In the genomic region with DNA sequence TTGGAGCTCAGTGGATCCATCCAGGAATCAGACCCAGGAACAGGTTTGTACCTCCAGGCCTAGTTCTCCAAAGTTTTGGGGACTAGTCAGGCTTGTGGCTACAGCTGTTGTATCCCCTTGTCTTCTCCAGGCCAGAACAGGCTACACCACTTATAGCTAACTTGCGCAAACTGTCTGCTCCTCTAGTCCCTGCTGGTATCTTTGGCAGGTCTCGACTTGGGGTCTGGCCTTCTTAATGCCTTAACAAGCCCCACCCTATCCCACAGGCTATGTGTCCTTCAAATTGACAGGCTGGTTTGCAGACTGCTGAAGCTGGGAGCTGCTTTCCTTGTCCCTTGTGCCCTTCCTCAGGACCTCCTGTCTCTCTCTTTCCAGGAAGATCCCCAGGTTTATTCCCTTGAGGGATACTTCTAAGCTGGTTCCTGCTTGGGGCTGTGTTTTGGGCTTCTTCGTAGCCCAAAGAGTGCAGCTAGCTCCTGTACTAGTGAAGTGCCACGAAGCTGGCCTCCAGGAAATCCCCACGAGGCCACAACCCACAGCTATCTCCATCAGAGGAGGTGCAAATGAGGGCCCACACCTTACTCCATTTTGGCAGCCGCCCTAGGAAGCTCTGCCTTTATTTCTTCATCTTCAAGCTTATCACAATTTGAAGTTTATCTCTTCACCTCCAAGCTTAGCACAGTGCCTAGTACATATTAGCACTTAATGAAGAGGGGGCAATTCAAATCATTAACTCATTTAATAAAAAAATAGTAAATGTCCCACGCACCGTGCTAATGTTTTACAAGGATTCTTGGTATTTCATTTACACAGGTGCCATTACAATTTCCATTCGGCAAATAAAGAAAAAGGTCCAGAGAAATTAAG, we compare ENCODE assay signal across 8 cellular contexts. TPM values are rescaled to one million over a fixed set of nuclear protein-coding genes. Genes with fewer than 3 reads are reported as not detected.
DNase-seq lines count a peak whose midpoint lies in the region; TF ChIP-seq lines count a peak whose summit lies in the region.

No MANE protein-coding gene starts in this region.

- peaks cover 20% of the 10 kb centered on the region for H3K36me3 Mint-ChIP-seq in activated naive CD4-positive, alpha-beta T cell treated with anti-CD3 and anti-CD28 coated beads, Interleukin-2, amount 10 ng/mL, durations not matched to agents 7 days and 5 days
- H3K36me3 Mint-ChIP-seq in stimulated activated naive CD8-positive, alpha-beta T cell treated with anti-CD3 and anti-CD28 coated beads, Interleukin-15, Interleukin-2, amounts not matched to agents 100 ng/mL and 50 ng/mL, for 24 hours (ENCODE audit: low read depth): peaks cover 11% of the 10 kb centered on the region

- peaks cover 2% of the 10 kb centered on the region for H3K27me3 ChIP-seq in kidney epithelial cell (ENCODE audit: control insufficient read depth, insufficient read depth, low read length)

- peak; percentile 69 for DNase-seq in activated CD8-positive, alpha-beta memory T cell treated with anti-CD3 and anti-CD28 coated beads for 24 hours
- DNase-seq in activated CD8-positive, alpha-beta memory T cell treated with anti-CD3 and anti-CD28 coated beads, Interleukin-2, amount 50 U/mL, for 4 hours: no peak
- DNase-seq in activated naive CD4-positive, alpha-beta T cell treated with anti-CD3 and anti-CD28 coated beads, Interleukin-2, amount 10 ng/mL, durations not matched to agents 7 days and 5 days: peak; percentile 57
- DNase-seq in kidney epithelial cell (ENCODE audit: low read depth) (no peak), hepatic stellate cell (ENCODE audit: low spot score) (no peak), hypothalamus (lab: John Stamatoyannopoulos, UW) (no peak), RKO (ENCODE audit: low spot score) (no peak)

- no peaks in the 10 kb centered on the region for H3K36me3 ChIP-seq in kidney epithelial cell (ENCODE audit: control insufficient read depth, insufficient read depth, low read length)

- CTCF ChIA-PET in activated naive CD4-positive, alpha-beta T cell treated with anti-CD3 and anti-CD28 coated beads, Interleukin-2, amount 10 ng/mL, durations not matched to agents 7 days and 5 days (lab: Charles Lee): interaction anchor here (0.6 to 1.5 kb wide), 4 partner anchors 26 to 176 kb away, joined by 3 to 6 read pairs (median 4); no protein-coding TSS in a partner anchor

- no peak for TF ChIP-seq CTCF in kidney epithelial cell (IDR thresholded peaks at IDR 0.05; ENCODE audit: insufficient read depth, low read length, poor library complexity, severe bottlenecking)

- peak overlapping the region; percentile 63 for H3K4me3 ChIP-seq in kidney epithelial cell (ENCODE audit: low read depth, low read length)

- H3K27ac Mint-ChIP-seq in activated naive CD4-positive, alpha-beta T cell treated with anti-CD3 and anti-CD28 coated beads, Interleukin-2, amount 10 ng/mL, durations not matched to agents 7 days and 5 days: peak overlapping the region; percentile 85
- peak overlapping the region; percentile 84 for H3K27ac Mint-ChIP-seq in stimulated activated naive CD8-positive, alpha-beta T cell treated with anti-CD3 and anti-CD28 coated beads, Interleukin-15, Interleukin-2, amounts not matched to agents 100 ng/mL and 50 ng/mL, for 24 hours

- H3K27me3 Mint-ChIP-seq in activated naive CD4-positive, alpha-beta T cell treated with anti-CD3 and anti-CD28 coated beads, Interleukin-2, amount 10 ng/mL, durations not matched to agents 7 days and 5 days: peaks cover 3% of the 10 kb centered on the region
- H3K27me3 Mint-ChIP-seq in stimulated activated naive CD8-positive, alpha-beta T cell treated with anti-CD3 and anti-CD28 coated beads, Interleukin-15, Interleukin-2, amounts not matched to agents 100 ng/mL and 50 ng/mL, for 24 hours: no peaks in the 10 kb centered on the region

- H3K9me3 Mint-ChIP-seq in activated naive CD4-positive, alpha-beta T cell treated with anti-CD3 and anti-CD28 coated beads, Interleukin-2, amount 10 ng/mL, durations not matched to agents 7 days and 5 days: no peaks in the 10 kb centered on the region
- no peaks in the 10 kb centered on the region for H3K9me3 Mint-ChIP-seq in stimulated activated naive CD8-positive, alpha-beta T cell treated with anti-CD3 and anti-CD28 coated beads, Interleukin-15, Interleukin-2, amounts not matched to agents 100 ng/mL and 50 ng/mL, for 24 hours

- H3K4me3 Mint-ChIP-seq in activated naive CD4-positive, alpha-beta T cell treated with anti-CD3 and anti-CD28 coated beads, Interleukin-2, amount 10 ng/mL, durations not matched to agents 7 days and 5 days: peak overlapping the region; percentile 95
- peak overlapping the region; percentile 93 for H3K4me3 Mint-ChIP-seq in stimulated activated naive CD8-positive, alpha-beta T cell treated with anti-CD3 and anti-CD28 coated beads, Interleukin-15, Interleukin-2, amounts not matched to agents 100 ng/mL and 50 ng/mL, for 24 hours

- H3K4me1 Mint-ChIP-seq in activated naive CD4-positive, alpha-beta T cell treated with anti-CD3 and anti-CD28 coated beads, Interleukin-2, amount 10 ng/mL, durations not matched to agents 7 days and 5 days: peaks cover 30% of the 10 kb centered on the region
- peaks cover 27% of the 10 kb centered on the region for H3K4me1 Mint-ChIP-seq in stimulated activated naive CD8-positive, alpha-beta T cell treated with anti-CD3 and anti-CD28 coated beads, Interleukin-15, Interleukin-2, amounts not matched to agents 100 ng/mL and 50 ng/mL, for 24 hours (ENCODE audit: low read depth)

RNA-seq across cellular contexts. Expression of a gene that starts 0.7 kb away (rescaled TPM):
- 47.3 and 64.7 TPM in 2 replicates for total RNA-seq in kidney epithelial cell

Comparison
In these comparisons a context has a peak if more than half of its experiments do, and no peak if none do; other contexts are left out.
1. DNase-seq: peak in activated CD8-positive, alpha-beta memory T cell treated with anti-CD3 and anti-CD28 coated beads for 24 hours (single experiment) and activated naive CD4-positive, alpha-beta T cell treated with anti-CD3 and anti-CD28 coated beads, Interleukin-2, amount 10 ng/mL, durations not matched to agents 7 days and 5 days (single experiment); none in activated CD8-positive, alpha-beta memory T cell treated with anti-CD3 and anti-CD28 coated beads, Interleukin-2, amount 50 U/mL, for 4 hours (single experiment), kidney epithelial cell (single experiment), hepatic stellate cell (single experiment), hypothalamus (0 of 51) and RKO (single experiment).